In the genomic region with DNA sequence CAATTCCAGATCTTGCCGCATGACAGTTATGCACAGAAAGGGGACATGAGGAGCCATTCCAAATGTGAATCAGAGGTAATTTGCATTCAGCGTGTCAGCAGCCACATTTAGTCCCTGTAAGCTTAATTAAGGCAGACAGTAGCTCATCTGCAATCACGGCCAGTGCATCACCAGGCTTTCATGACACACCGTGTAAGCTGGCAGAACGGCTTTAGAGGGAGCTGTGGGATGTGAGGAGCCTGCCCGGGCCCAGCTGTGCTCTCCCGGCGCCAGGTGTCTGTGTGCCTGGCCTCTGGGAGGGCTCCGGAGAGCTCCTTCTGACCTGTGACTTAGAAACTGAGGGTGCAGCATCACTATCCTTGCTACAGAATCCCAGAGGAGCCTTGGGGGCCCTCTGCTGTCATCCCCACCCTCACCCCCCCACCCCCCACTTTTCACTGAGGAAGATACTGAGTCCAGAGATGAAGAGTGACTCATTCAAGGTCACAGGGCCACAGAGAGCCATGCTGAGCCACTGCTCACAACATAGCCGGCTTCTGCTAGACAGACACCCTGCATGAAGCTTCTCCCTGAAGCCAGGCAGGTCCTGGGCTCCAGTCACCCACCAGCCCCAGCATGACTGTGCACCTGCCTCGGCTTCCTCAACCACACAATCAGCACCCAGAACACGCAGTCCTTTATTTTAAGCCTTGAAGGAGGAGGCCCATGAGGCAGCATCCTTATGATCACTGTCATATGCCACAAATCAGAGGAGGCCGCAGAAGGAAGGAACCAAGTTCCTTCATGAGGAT, we compare ENCODE assay signal across 18 cellular contexts. TPM values are rescaled to one million over a fixed set of nuclear protein-coding genes. Genes with fewer than 3 reads are reported as not detected.
DNase-seq lines count a peak whose midpoint lies in the region; FAIRE-seq and TF ChIP-seq lines count a peak whose summit lies in the region.
"Had no signal": no experiment of that assay in that cellular context is flagged by ENCODE, and none has a peak within 500 bp of the region (broad histone marks: within the 10 kb centered on the region; RNA-seq: fewer than 3 reads in every experiment).

No MANE protein-coding gene starts in this region.

- H3K4me3 ChIP-seq in endodermal cell (ENCODE audit: low read length) (no peak overlapping the region), neural progenitor cell (no peak overlapping the region)
- H3K4me3 ChIP-seq: testis had no signal

- no peaks in the 10 kb centered on the region for H3K79me2 ChIP-seq in neural progenitor cell (ENCODE audit: low read depth)

- no peak overlapping the region for H3K4me3 Mint-ChIP-seq in HFFc6
- H3K4me3 Mint-ChIP-seq in endodermal cell = no peak overlapping the region
- H3K4me3 Mint-ChIP-seq in neural progenitor cell = peak overlapping the region; percentile 54
- H3K4me3 Mint-ChIP-seq in CD14-positive monocyte = no peak overlapping the region
- H3K4me3 Mint-ChIP-seq: activated naive CD8-positive, alpha-beta T cell treated with anti-CD3 and anti-CD28 coated beads for 36 hours; B cell had no signal

- no peak overlapping the region for H2AFZ ChIP-seq in neural progenitor cell (replicated peaks)

- H3K27me3 ChIP-seq in endodermal cell (ENCODE audit: control insufficient read depth, insufficient read depth, low read length, poor library complexity, severe bottlenecking) = peaks cover 8% of the 10 kb centered on the region
- H3K27me3 ChIP-seq in neural progenitor cell = no peaks in the 10 kb centered on the region
- H3K27me3 ChIP-seq: testis had no signal

- H3K9me3 Mint-ChIP-seq in HFFc6 (no peaks in the 10 kb centered on the region), endodermal cell (no peaks in the 10 kb centered on the region), neural progenitor cell (peaks cover 2% of the 10 kb centered on the region), CD14-positive monocyte (no peaks in the 10 kb centered on the region)
- H3K9me3 Mint-ChIP-seq: activated naive CD8-positive, alpha-beta T cell treated with anti-CD3 and anti-CD28 coated beads for 36 hours had no signal

- TF ChIP-seq CTCF in HFFc6 (IDR thresholded peaks at IDR 0.05) (no peak), endodermal cell (conservative IDR thresholded peaks at IDR 0.05) (no peak), neural progenitor cell (IDR thresholded peaks at IDR 0.05) (no peak), CD14-positive monocyte (IDR thresholded peaks at IDR 0.05) (no peak)

- no peak overlapping the region for H3K4me2 ChIP-seq in neural progenitor cell

- H3K36me3 Mint-ChIP-seq in HFFc6 (ENCODE audit: low read depth) (no peaks in the 10 kb centered on the region), endodermal cell (ENCODE audit: low read depth) (no peaks in the 10 kb centered on the region), neural progenitor cell (no peaks in the 10 kb centered on the region), CD14-positive monocyte (no peaks in the 10 kb centered on the region)
- H3K36me3 Mint-ChIP-seq: activated naive CD8-positive, alpha-beta T cell treated with anti-CD3 and anti-CD28 coated beads for 36 hours had no signal

- no peak for FAIRE-seq in GM19239 (lab: Jason Lieb, UNC)
- FAIRE-seq: frontal cortex had no signal

- DNase-seq in HFFc6 (peak; percentile 17), NCI-H69 (lab: John Stamatoyannopoulos, UW) (peak; percentile 27), endodermal cell (peak; percentile 46), neural progenitor cell (ENCODE audit: low spot score) (peak; percentile 28), CD14-positive monocyte (ENCODE audit: low spot score) (no peak), GM19239 (ENCODE audit: insufficient read length, low spot score) (no peak), NCI-H2081 (lab: John Stamatoyannopoulos, UW) (no peak)
- no peak for DNase-seq in stimulated activated CD4-positive, alpha-beta T cell treated with anti-CD3 and anti-CD28 coated beads, Interleukin-4, amount 100 ng/mL, for 24 hours
- DNase-seq: activated CD4-positive, alpha-beta T cell treated with anti-CD3 and anti-CD28 coated beads for 48 hours; activated naive CD8-positive, alpha-beta T cell treated with anti-CD3 and anti-CD28 coated beads for 36 hours; central memory CD4-positive, alpha-beta T cell; DND-41; NCI-H2107; right cardiac atrium; stimulated activated CD8-positive, alpha-beta memory T cell treated with anti-CD3 and anti-CD28 coated beads, Interleukin-4, amount 100 ng/mL, for 48 hours; testis had no signal

- H3K27ac ChIP-seq in endodermal cell (ENCODE audit: low read depth, low read length) (no peak overlapping the region), neural progenitor cell (no peak overlapping the region)
- H3K27ac ChIP-seq: testis had no signal

- H3K4me1 ChIP-seq in endodermal cell (ENCODE audit: control insufficient read depth, insufficient read depth, low read length) (no peaks in the 10 kb centered on the region), neural progenitor cell (peaks cover 18% of the 10 kb centered on the region)
- H3K4me1 ChIP-seq: testis had no signal

- H3K27ac Mint-ChIP-seq in HFFc6 (no peak overlapping the region), endodermal cell (no peak overlapping the region), neural progenitor cell (peak overlapping the region; percentile 58), CD14-positive monocyte (peak overlapping the region in 1 of 7 donors; percentile 67)
- H3K27ac Mint-ChIP-seq: activated naive CD8-positive, alpha-beta T cell treated with anti-CD3 and anti-CD28 coated beads for 36 hours; B cell had no signal

- no peaks in the 10 kb centered on the region for H4K20me1 ChIP-seq in neural progenitor cell (ENCODE audit: low read depth)

- no peaks in the 10 kb centered on the region for H3F3A ChIP-seq in neural progenitor cell (ENCODE audit: low read depth)

- peaks cover 48% of the 10 kb centered on the region for H3K27me3 Mint-ChIP-seq in HFFc6 (ENCODE audit: insufficient read depth)
- H3K27me3 Mint-ChIP-seq in endodermal cell (ENCODE audit: insufficient read depth) = peaks cover 23% of the 10 kb centered on the region
- peaks cover 24% of the 10 kb centered on the region for H3K27me3 Mint-ChIP-seq in neural progenitor cell (ENCODE audit: insufficient read depth, low read depth)
- peaks cover 10 to 27% (median 26%) of the 10 kb centered on the region in 3 donors for H3K27me3 Mint-ChIP-seq in CD14-positive monocyte (ENCODE audit: low read depth in 3 of 3)

- H3K9me3 ChIP-seq in endodermal cell (ENCODE audit: control insufficient read depth, low read length) = no peaks in the 10 kb centered on the region
- no peaks in the 10 kb centered on the region for H3K9me3 ChIP-seq in neural progenitor cell (ENCODE audit: low read depth)
- H3K9me3 ChIP-seq: testis had no signal

- intact Hi-C loops in CD14-positive monocyte (cut with micrococcal nuclease) = no loop called here

- WGBS in endodermal cell (ENCODE audit: insufficient coverage in 1 of 2, insufficient read length in 1 of 2), 2 experiments = 88 to 91% methylated on average over 13 of the region's 13 CpGs

- H3K36me3 ChIP-seq in endodermal cell (ENCODE audit: control insufficient read depth, insufficient read depth, low read length) (no peaks in the 10 kb centered on the region), neural progenitor cell (no peaks in the 10 kb centered on the region)

- H3K9ac ChIP-seq in endodermal cell (ENCODE audit: extremely low read depth, low read length, poor library complexity, severe bottlenecking) (no peak overlapping the region), neural progenitor cell (no peak overlapping the region)

- peaks cover 11% of the 10 kb centered on the region for H3K4me1 Mint-ChIP-seq in HFFc6 (ENCODE audit: low read depth)
- peaks cover 3% of the 10 kb centered on the region for H3K4me1 Mint-ChIP-seq in endodermal cell
- H3K4me1 Mint-ChIP-seq in neural progenitor cell = peaks cover 49% of the 10 kb centered on the region
- H3K4me1 Mint-ChIP-seq in CD14-positive monocyte = peaks cover 5% of the 10 kb centered on the region
- H3K4me1 Mint-ChIP-seq: activated naive CD8-positive, alpha-beta T cell treated with anti-CD3 and anti-CD28 coated beads for 36 hours; B cell had no signal

RNA-seq across cellular contexts. Expression of gene PRKAG2, which starts 19.0 kb away (rescaled TPM):
- 10 to 100 TPM; 15.1 to 19.2 (median 18.4) TPM for total RNA-seq in HFFc6 (2021; fragmentation: NEBNext Ultra II Directional; extraction: Animal tissue kit (Norgen Biotek cat#: 25700))
- total RNA-seq in endodermal cell (10 to 100 TPM; 17.2 to 20.7 TPM), neural progenitor cell (ENCODE audit: low replicate concordance) (11.1 and 11.4 TPM in 2 replicates)
- 13.3 TPM for polyA plus RNA-seq in endodermal cell (2013, experiment 1 of 2)
- 15.2 TPM for polyA plus RNA-seq in endodermal cell (2013, experiment 2 of 2)
- polyA plus RNA-seq in CD14-positive monocyte = 10 to 100 TPM; 29.2 to 30.9 TPM

Comparison
In these comparisons a context has a peak if more than half of its experiments do, and no peak if none do; other contexts are left out.
1. DNase-seq: peak in HFFc6 (single experiment), NCI-H69 (single experiment), endodermal cell (single experiment) and neural progenitor cell (single experiment); none in CD14-positive monocyte (single experiment), GM19239 (single experiment), stimulated activated CD4-positive, alpha-beta T cell treated with anti-CD3 and anti-CD28 coated beads, Interleukin-4, amount 100 ng/mL, for 24 hours (single experiment) and NCI-H2081 (0 of 2).